Comparison of ENCODE assay signal across 8 cellular contexts in the genomic region with DNA sequence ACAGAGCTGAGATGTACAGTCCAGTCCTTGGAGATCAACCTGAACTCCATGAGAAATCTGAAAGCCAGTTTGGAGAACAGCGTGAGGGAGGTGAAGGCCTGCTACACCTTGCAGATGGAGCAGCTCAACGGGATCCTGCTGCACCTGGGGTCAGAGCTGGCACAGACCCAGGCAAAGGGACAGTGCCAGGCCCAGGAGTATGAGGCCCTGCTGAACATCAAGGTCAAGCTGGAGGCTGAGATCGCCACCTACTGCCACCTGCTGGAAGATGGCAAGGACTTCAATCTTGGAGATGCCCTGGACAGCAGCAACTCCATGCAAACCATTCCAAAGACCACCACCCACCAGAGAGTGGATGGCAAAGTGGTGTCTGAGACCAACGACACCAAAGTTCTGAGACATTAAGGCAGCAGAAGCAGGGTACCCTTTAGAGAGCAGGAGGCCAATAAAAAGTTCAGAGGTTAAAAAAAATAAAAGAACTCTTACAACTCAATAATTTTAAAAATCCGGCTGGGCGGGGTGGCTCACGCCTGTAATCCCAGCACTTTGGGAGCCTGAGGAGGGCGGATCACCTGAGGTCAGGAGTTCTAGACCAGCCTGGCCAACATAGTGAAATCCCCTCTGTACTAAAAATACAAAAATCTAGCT.
DNase-seq lines count a peak whose midpoint lies in the region; ATAC-seq, FAIRE-seq and TF ChIP-seq lines count a peak whose summit lies in the region.

No MANE protein-coding gene starts in this region.

- H3K14ac ChIP-seq in H1 (ENCODE audit: insufficient read length): no peak overlapping the region

- H2BK20ac ChIP-seq in H1 (ENCODE audit: low read length): peak overlapping the region; percentile 9; the same call in 1 of the 2 replicates

- TF ChIP-seq RAD21 in H1 (IDR thresholded peaks at IDR 0.05 in 1 of 2, conservative IDR thresholded peaks at IDR 0.05 in 1 of 2; ENCODE audit: low read depth in 2 of 2, low read length in 2 of 2): peak; percentile 55 to 68

- peak; percentile 16 to 72 (median 39) for DNase-seq in CD8-positive, alpha-beta T cell
- DNase-seq in HTR-8/SVneo (ENCODE audit: insufficient read length, low spot score): no peak
- peak; percentile 31 to 43 for DNase-seq in activated CD4-positive, alpha-beta T cell treated with anti-CD3 and anti-CD28 coated beads, Interleukin-2, amount 50 U/mL, for 4 hours
- no peak for DNase-seq in H1 (ENCODE audit: low read depth in 1 of 2, low spot score in 2 of 2)
- DNase-seq in psoas muscle: peak; percentile 34 to 55
- DNase-seq in urothelium cell line (ENCODE audit: low spot score): no peak
- DNase-seq in cerebellum (ENCODE audit: low spot score): no peak

- H2BK5ac ChIP-seq in H1 (ENCODE audit: low read depth, low read length): no peak overlapping the region

- WGBS in H1 (ENCODE audit: extremely low coverage in 1 of 2, insufficient coverage in 1 of 2, insufficient read length in 1 of 2, insufficient replicate concordance in 2 of 2, low coverage in 1 of 2, low lambda C conversion rate in 2 of 2, missing lambda C conversion rate in 1 of 2), 2 experiments: 83% methylated on average over 8 of the region's 8 CpGs; no CpG with 5 or more reads in 1 of the 2 experiments
- 65 to 71% (median 66%) methylated on average over 8 of the region's 8 CpGs for WGBS in psoas muscle, 3 donors

- no peak overlapping the region for H3K9ac ChIP-seq in H1 (replicated peaks in 1 of 4; ENCODE audit: extremely low read depth in 1 of 4, low read depth in 3 of 4, low read length in 3 of 4)

- no peaks in the 10 kb centered on the region for H3K4me1 ChIP-seq in CD8-positive, alpha-beta T cell (ENCODE audit: insufficient read depth, low read length)
- H3K4me1 ChIP-seq in H1 (replicated peaks in 1 of 4; ENCODE audit: control insufficient read depth in 3 of 4, insufficient read depth in 4 of 4, low read length in 3 of 4) (no peaks in the 10 kb centered on the region), psoas muscle (no peaks in the 10 kb centered on the region)

- H3K36me3 ChIP-seq in CD8-positive, alpha-beta T cell (ENCODE audit: insufficient read depth, low read length): no peaks in the 10 kb centered on the region
- H3K36me3 ChIP-seq in H1 (ENCODE audit: control insufficient read depth in 2 of 4, insufficient read depth in 4 of 4, low read length in 3 of 4) (no peaks in the 10 kb centered on the region), psoas muscle (ENCODE audit: insufficient read depth in 1 of 2, low read depth in 1 of 2) (no peaks in the 10 kb centered on the region)

- no peak overlapping the region for H3K4me3 Mint-ChIP-seq in CD8-positive, alpha-beta T cell

- no peaks in the 10 kb centered on the region for H3K79me2 ChIP-seq in H1 (ENCODE audit: control insufficient read depth in 1 of 2, insufficient read depth in 2 of 2, low read length in 2 of 2)

- POLR2A ChIA-PET in CD8-positive, alpha-beta T cell (lab: Charles Lee): interaction anchor here (1.4 kb wide), 1 partner anchor 387 kb away, joined by 3 read pairs; a partner anchor contains a TSS
- POLR2A ChIA-PET in H1 (lab: Charles Lee; ENCODE audit: partially characterized antibody): no interaction called here

- H3K79me1 ChIP-seq in H1 (ENCODE audit: low read depth, low read length): no peaks in the 10 kb centered on the region

- H3K27ac ChIP-seq in CD8-positive, alpha-beta T cell (ENCODE audit: low read depth, low read length): no peak overlapping the region
- H3K27ac ChIP-seq in H1 (ENCODE audit: low read depth, low read length) (no peak overlapping the region), psoas muscle (no peak overlapping the region)

- no peak for TF ChIP-seq EP300 in H1 (IDR thresholded peaks at IDR 0.05; ENCODE audit: borderline replicate concordance in 1 of 2, low read depth in 2 of 2, low read length in 2 of 2)

- peaks cover 7% of the 10 kb centered on the region for H3K27me3 Mint-ChIP-seq in CD8-positive, alpha-beta T cell (ENCODE audit: low read depth)

- H2AFZ ChIP-seq in H1 (ENCODE audit: low read length): no peak overlapping the region

- H3K23me2 ChIP-seq in H1 (ENCODE audit: low read depth, low read length): no peaks in the 10 kb centered on the region; the same call in 1 of the 2 replicates

- H4K20me1 ChIP-seq in H1 (replicated peaks in 1 of 2; ENCODE audit: control insufficient read depth in 1 of 2, insufficient read depth in 2 of 2, low read length in 2 of 2): no peaks in the 10 kb centered on the region

- no peak overlapping the region for H3K27ac Mint-ChIP-seq in CD8-positive, alpha-beta T cell

- H2AK5ac ChIP-seq in H1 (ENCODE audit: low read depth, low read length): no peak overlapping the region

- no peak for ATAC-seq in CD8-positive, alpha-beta T cell
- ATAC-seq in psoas muscle (no peak), HG03571 (IDR thresholded peaks at IDR 0.05; ENCODE audit: unreplicated experiment) (no peak)

- no peaks in the 10 kb centered on the region for H3K27me3 ChIP-seq in CD8-positive, alpha-beta T cell (ENCODE audit: insufficient read depth, low read length)
- H3K27me3 ChIP-seq in H1 (replicated peaks in 1 of 4; ENCODE audit: control insufficient read depth in 3 of 4, extremely low read depth in 1 of 4, insufficient read depth in 3 of 4, low read length in 3 of 4) (no peaks in the 10 kb centered on the region), psoas muscle (ENCODE audit: insufficient read depth in 3 of 3, low read length in 2 of 3) (peaks cover 0 to 7% (median 4%) of the 10 kb centered on the region in 3 donors)

- H3K9me3 ChIP-seq in CD8-positive, alpha-beta T cell (ENCODE audit: low read length): no peaks in the 10 kb centered on the region
- H3K9me3 ChIP-seq in H1 (ENCODE audit: insufficient read depth in 2 of 2, low read depth in 1 of 2, low read length in 1 of 2): peaks cover 4 to 6% of the 10 kb centered on the region in 2 experiments; a peak in 3 of 4 replicates
- H3K9me3 ChIP-seq in psoas muscle: no peaks in the 10 kb centered on the region

- TF ChIP-seq POLR2A in H1 (IDR thresholded peaks at IDR 0.05; ENCODE audit: control extremely low read depth in 1 of 2, low read depth in 2 of 2, low read length in 2 of 2): no peak

- H4K91ac ChIP-seq in H1 (replicated peaks; ENCODE audit: insufficient read length, low read length): no peak overlapping the region

- H4K5ac ChIP-seq in H1 (ENCODE audit: insufficient read length, low read depth, low read length): no peak overlapping the region

- no peaks in the 10 kb centered on the region for H3K4me1 Mint-ChIP-seq in CD8-positive, alpha-beta T cell (ENCODE audit: low read depth)

- H2BK120ac ChIP-seq in H1 (replicated peaks; ENCODE audit: low read depth, low read length): no peak overlapping the region

- H4K8ac ChIP-seq in H1 (ENCODE audit: extremely low read depth, insufficient read depth, low read length): no peak overlapping the region

- intact Hi-C loops in CD8-positive, alpha-beta T cell (cut with DNase I, micrococcal nuclease): loop anchor here (1.0 to 10.0 kb wide), 5 partner anchors 59 to 575 kb away; no protein-coding TSS in a partner anchor
- intact Hi-C loops in psoas muscle (cut with DNase I): no loop called here

- FAIRE-seq in HTR-8/SVneo (lab: Jason Lieb, UNC) (peak; percentile 33), H1 (lab: Jason Lieb, UNC) (no peak), urothelium cell line (lab: Jason Lieb, UNC) (no peak)

- peaks cover 2% of the 10 kb centered on the region for H3K9me3 Mint-ChIP-seq in CD8-positive, alpha-beta T cell

- no peak overlapping the region for H2BK15ac ChIP-seq in H1 (ENCODE audit: low read length)

- peak; percentile 49 for TF ChIP-seq CTCF in CD8-positive, alpha-beta T cell (IDR thresholded peaks at IDR 0.05)
- TF ChIP-seq CTCF in H1 (IDR thresholded peaks at IDR 0.05; ENCODE audit: control extremely low read depth in 1 of 3, insufficient read depth in 1 of 3, low read depth in 1 of 3, low read length in 3 of 3): peak; percentile 47 to 76 (median 59); a peak in 3 of 4 replicates
- TF ChIP-seq CTCF in psoas muscle (IDR thresholded peaks at IDR 0.05): peak; percentile 35

- no peaks in the 10 kb centered on the region for H3K36me3 Mint-ChIP-seq in CD8-positive, alpha-beta T cell

- H3K18ac ChIP-seq in H1 (ENCODE audit: extremely low read depth, low read length): no peak overlapping the region

- peak overlapping the region; percentile 44; the same call in 1 of the 2 replicates for H2BK12ac ChIP-seq in H1 (ENCODE audit: low read depth, low read length)

- CTCF ChIA-PET in CD8-positive, alpha-beta T cell (lab: Charles Lee): interaction anchor here (0.7 to 2.4 kb wide), 14 partner anchors 10 to 577 kb away, joined by 3 to 17 read pairs (median 4); no protein-coding TSS in a partner anchor
- CTCF ChIA-PET in H1 (lab: Charles Lee; ENCODE audit: partially characterized antibody): interaction anchor here (0.6 to 2.4 kb wide), 38 partner anchors 9 to 685 kb away, joined by 3 to 18 read pairs (median 4); no protein-coding TSS in a partner anchor

- H3K4me3 ChIP-seq in CD8-positive, alpha-beta T cell (ENCODE audit: low read depth, low read length): no peak overlapping the region
- H3K4me3 ChIP-seq in H1 (ENCODE audit: extremely low read depth in 1 of 4, insufficient read depth in 2 of 4, low read depth in 3 of 4, low read length in 4 of 4) (no peak overlapping the region), psoas muscle (no peak overlapping the region)

- no peak overlapping the region for H3K23ac ChIP-seq in H1 (ENCODE audit: insufficient read length)

- H3K4me2 ChIP-seq in H1 (ENCODE audit: insufficient read depth in 1 of 2, low read depth in 2 of 2, low read length in 2 of 2): no peak overlapping the region

- H3K56ac ChIP-seq in H1 (replicated peaks; ENCODE audit: insufficient read length, low read depth, low read length): no peak overlapping the region

- no peak overlapping the region for H3K4ac ChIP-seq in H1 (replicated peaks; ENCODE audit: insufficient read length, low read depth, low read length)

TF ChIP-seq in H1, 55 proteins besides CTCF, POLR2A, EP300 and RAD21:
- TF ChIP-seq, protein P1, sequence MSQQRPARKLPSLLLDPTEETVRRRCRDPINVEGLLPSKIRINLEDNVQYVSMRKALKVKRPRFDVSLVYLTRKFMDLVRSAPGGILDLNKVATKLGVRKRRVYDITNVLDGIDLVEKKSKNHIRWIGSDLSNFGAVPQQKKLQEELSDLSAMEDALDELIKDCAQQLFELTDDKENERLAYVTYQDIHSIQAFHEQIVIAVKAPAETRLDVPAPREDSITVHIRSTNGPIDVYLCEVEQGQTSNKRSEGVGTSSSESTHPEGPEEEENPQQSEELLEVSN (IDR thresholded peaks at IDR 0.05): no peak
- TF ChIP-seq RFX5 (IDR thresholded peaks at IDR 0.05; ENCODE audit: borderline replicate concordance, low read depth, low read length) (no peak), RBBP5 (IDR thresholded peaks at IDR 0.05; ENCODE audit: borderline replicate concordance, low read depth, low read length) (no peak), JUN (IDR thresholded peaks at IDR 0.05; ENCODE audit: low read depth, low read length) (no peak)
- TF ChIP-seq, protein P2, sequence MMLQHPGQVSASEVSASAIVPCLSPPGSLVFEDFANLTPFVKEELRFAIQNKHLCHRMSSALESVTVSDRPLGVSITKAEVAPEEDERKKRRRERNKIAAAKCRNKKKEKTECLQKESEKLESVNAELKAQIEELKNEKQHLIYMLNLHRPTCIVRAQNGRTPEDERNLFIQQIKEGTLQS (IDR thresholded peaks at IDR 0.05; ENCODE audit: insufficient read depth, low read depth, low read length): no peak

Comparison
In these comparisons a context has a peak if more than half of its experiments do, and no peak if none do; other contexts are left out.
1. DNase-seq: peak in CD8-positive, alpha-beta T cell (7 of 7), activated CD4-positive, alpha-beta T cell treated with anti-CD3 and anti-CD28 coated beads, Interleukin-2, amount 50 U/mL, for 4 hours (2 of 2) and psoas muscle (2 of 2); none in HTR-8/SVneo (single experiment), H1 (0 of 2), urothelium cell line (single experiment) and cerebellum (single experiment).
2. intact Hi-C loops: an anchor here in CD8-positive, alpha-beta T cell (1.0 to 10.0 kb wide); none called in psoas muscle.
3. Peak in every context shown above with its lines, with median percentiles within 50 percentile points of each other: CTCF ChIP-seq.